Comparison of ENCODE assay signal across 20 cellular contexts in the genomic region with DNA sequence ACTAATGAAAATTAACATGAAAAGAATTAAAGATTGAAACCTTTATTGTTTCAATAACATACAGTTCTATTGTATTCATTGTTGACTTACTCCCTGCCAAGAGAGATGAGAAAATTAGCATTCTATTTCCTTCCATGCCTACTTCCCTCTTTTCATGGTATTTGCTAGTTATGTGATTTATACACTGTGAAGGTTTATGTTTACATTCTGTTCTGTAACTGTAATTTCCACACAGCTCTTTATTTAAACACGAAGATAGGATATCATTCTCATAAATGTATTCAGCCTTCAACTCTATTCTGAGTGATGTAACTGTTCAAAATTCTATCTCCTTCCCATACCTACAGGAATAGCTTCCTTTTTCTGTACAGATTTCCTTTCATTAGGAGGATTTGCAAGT. TPM values are rescaled to one million over a fixed set of nuclear protein-coding genes. Genes with fewer than 3 reads are reported as not detected.
"Had no signal": no experiment of that assay in that cellular context is flagged by ENCODE, and none has a peak within 500 bp of the region (broad histone marks: within the 10 kb centered on the region; RNA-seq: fewer than 3 reads in every experiment).

No MANE protein-coding gene starts in this region.

- H3K79me2 ChIP-seq: parathyroid adenoma had no signal

- H3K9me3 ChIP-seq: gastrocnemius medialis, neutrophil, vagina had no signal

- ATAC-seq: activated naive CD4-positive, alpha-beta T cell treated with anti-CD3 and anti-CD28 coated beads, Interleukin-2, amount 50 U/mL, for 72 hours; effector memory CD8-positive, alpha-beta T cell; gastrocnemius medialis; natural killer cell treated with Interleukin-12 subunit alpha and Interleukin-12 subunit beta and Interleukin-15 and Interleukin-18, amount 100 ng/mL, for 72 hours; sciatic nerve; stimulated activated naive CD8-positive, alpha-beta T cell treated with anti-CD3 and anti-CD28 coated beads, Interleukin-15, amount 100 ng/mL, for 72 hours had no signal

- H3K4me3 ChIP-seq: gastrocnemius medialis, smooth muscle cell, vagina had no signal

- H3K27me3 ChIP-seq: gastrocnemius medialis, vagina had no signal

- H3K27ac ChIP-seq: epithelial cell of prostate, gastrocnemius medialis, neutrophil, parathyroid adenoma, vagina had no signal

- FAIRE-seq: TTC549 had no signal

- DNase-seq: activated CD4-positive, alpha-beta memory T cell treated with anti-CD3 and anti-CD28 coated beads for 36 hours; activated CD4-positive, alpha-beta T cell treated with anti-CD3 and anti-CD28 coated beads for 4 hours; activated gamma-delta T cell treated with Interleukin-2 at 50 U/mL for 16 hours; activated T-cell treated with anti-CD3 and anti-CD28 coated beads for 4 hours; effector memory CD8-positive, alpha-beta T cell; gastrocnemius medialis; kidney glomerular epithelial cell; stimulated activated CD4-positive, alpha-beta T cell treated with anti-CD3 and anti-CD28 coated beads, Interleukin-4, amount 100 ng/mL, for 1 hour; stimulated activated naive CD8-positive, alpha-beta T cell treated with anti-CD3 and anti-CD28 coated beads, Interleukin-15, amount 100 ng/mL, for 72 hours; trophoblast cell had no signal

- H3K4me2 ChIP-seq: smooth muscle cell had no signal

- H3K4me1 ChIP-seq: gastrocnemius medialis, parathyroid adenoma had no signal

- H3K9ac ChIP-seq: parathyroid adenoma had no signal

- H3K36me3 ChIP-seq: gastrocnemius medialis, neutrophil, vagina had no signal

- H2AFZ ChIP-seq: parathyroid adenoma had no signal

RNA-seq across cellular contexts. Expression of a gene that starts 6.6 kb away (rescaled TPM):
- total RNA-seq: activated T-helper 1 cell treated with anti-CD3 and anti-CD28 coated beads, Interleukin-12 subunit alpha, Interleukin-12 subunit beta, Interleukin-2, Interleukin-4 antibody, amounts not matched to agents 30 ng/mL and 10 ng/mL and 1 ng/mL, durations not matched to agents 14 hours and 24 hours and 36 hours; natural killer cell treated with Interleukin-12 subunit alpha and Interleukin-12 subunit beta and Interleukin-15 and Interleukin-18, amount 100 ng/mL, for 72 hours had no signal
